Comparison of ENCODE assay signal across 21 cellular contexts in genomic region chr2:236353594-236353942, GRCh38.
"Had no signal": no experiment of that assay in that cellular context is flagged by ENCODE, and none has a peak within 500 bp of the region (broad histone marks: within the 10 kb centered on the region; RNA-seq: fewer than 3 reads in every experiment).

No MANE protein-coding gene starts in this region.

- ATAC-seq: left colon; stimulated activated effector memory CD8-positive, alpha-beta T cell treated with anti-CD3 and anti-CD28 coated beads, Interleukin-12 subunit alpha, Interleukin-12 subunit beta, amount 100 ng/mL, for 72 hours had no signal

- H3K27ac ChIP-seq: left lung, lower lobe of right lung, neural progenitor cell, ovary, sigmoid colon, spleen, tibial nerve, uterus had no signal

- DNase-seq: kidney; left colon; left lung; lower lobe of right lung; natural killer cell; nephron progenitor cell; right cardiac atrium; sigmoid colon; spleen; stimulated activated naive CD4-positive, alpha-beta T cell treated with Interleukin-2 at 50 U/mL for 16 hours; uterus had no signal

- H3K9ac ChIP-seq: neural progenitor cell had no signal

- H3K4me2 ChIP-seq: neural progenitor cell had no signal

- H3K4me3 ChIP-seq: left lung, lower lobe of right lung, neural progenitor cell, ovary, sigmoid colon, spleen, tibial nerve, uterus had no signal

- H3K9me3 Mint-ChIP-seq: immature natural killer cell; mesothelial cell of epicardium; naive B cell; natural killer cell; nephron progenitor cell; neural progenitor cell; stimulated activated effector memory CD8-positive, alpha-beta T cell treated with anti-CD3 and anti-CD28 coated beads, Interleukin-12 subunit alpha, Interleukin-12 subunit beta, amount 100 ng/mL, for 72 hours; stimulated activated naive CD8-positive, alpha-beta T cell treated with anti-CD3 and anti-CD28 coated beads, Interleukin-15, amount 100 ng/mL, for 72 hours; type B pancreatic cell had no signal

- H3K36me3 Mint-ChIP-seq: immature natural killer cell; mesothelial cell of epicardium; naive B cell; natural killer cell; neural progenitor cell; stimulated activated effector memory CD8-positive, alpha-beta T cell treated with anti-CD3 and anti-CD28 coated beads, Interleukin-12 subunit alpha, Interleukin-12 subunit beta, amount 100 ng/mL, for 72 hours; type B pancreatic cell had no signal

- H3K4me1 Mint-ChIP-seq: nephron progenitor cell had no signal

- H3K36me3 ChIP-seq: left lung, lower lobe of right lung, neural progenitor cell, ovary, sigmoid colon, spleen, tibial nerve, uterus had no signal

- H3K27me3 Mint-ChIP-seq: progenitor cell of endocrine pancreas had no signal

- H3K27ac Mint-ChIP-seq: immature natural killer cell; mesothelial cell of epicardium; naive B cell; natural killer cell; nephron progenitor cell; neural progenitor cell; progenitor cell of endocrine pancreas; stimulated activated effector memory CD8-positive, alpha-beta T cell treated with anti-CD3 and anti-CD28 coated beads, Interleukin-12 subunit alpha, Interleukin-12 subunit beta, amount 100 ng/mL, for 72 hours; stimulated activated naive CD8-positive, alpha-beta T cell treated with anti-CD3 and anti-CD28 coated beads, Interleukin-15, amount 100 ng/mL, for 72 hours; type B pancreatic cell had no signal

- H3K9me3 ChIP-seq: left lung, lower lobe of right lung, ovary, sigmoid colon, spleen, tibial nerve, uterus had no signal

- H3K4me3 Mint-ChIP-seq: immature natural killer cell; mesothelial cell of epicardium; naive B cell; natural killer cell; nephron progenitor cell; neural progenitor cell; stimulated activated effector memory CD8-positive, alpha-beta T cell treated with anti-CD3 and anti-CD28 coated beads, Interleukin-12 subunit alpha, Interleukin-12 subunit beta, amount 100 ng/mL, for 72 hours; stimulated activated naive CD8-positive, alpha-beta T cell treated with anti-CD3 and anti-CD28 coated beads, Interleukin-15, amount 100 ng/mL, for 72 hours; type B pancreatic cell had no signal

- H3K27me3 ChIP-seq: left lung, neural progenitor cell, ovary, sigmoid colon, tibial nerve, uterus had no signal

- H3K4me1 ChIP-seq: left lung, lower lobe of right lung, uterus had no signal

- H2AFZ ChIP-seq: neural progenitor cell had no signal
